Comparison of ENCODE assay signal across 23 cellular contexts in genomic region chr21:41897047-41897669, GRCh38. TPM values are rescaled to one million over a fixed set of nuclear protein-coding genes. Genes with fewer than 3 reads are reported as not detected.
DNase-seq lines count a peak whose midpoint lies in the region; ATAC-seq and TF ChIP-seq lines count a peak whose summit lies in the region.
"Had no signal": no experiment of that assay in that cellular context is flagged by ENCODE, and none has a peak within 500 bp of the region (broad histone marks: within the 10 kb centered on the region; RNA-seq: fewer than 3 reads in every experiment).

No MANE protein-coding gene starts in this region.

- no peaks in the 10 kb centered on the region for H3K9me3 ChIP-seq in BLaER1
- H3K9me3 ChIP-seq in WERI-Rb-1 (ENCODE audit: severe bottlenecking), result no peaks in the 10 kb centered on the region
- no peaks in the 10 kb centered on the region for H3K9me3 ChIP-seq in endodermal cell (ENCODE audit: control insufficient read depth, low read length)
- no peaks in the 10 kb centered on the region for H3K9me3 ChIP-seq in trophoblast cell (ENCODE audit: insufficient read depth, low read depth, low read length)
- no peaks in the 10 kb centered on the region for H3K9me3 ChIP-seq in PC-9 (ENCODE audit: insufficient read depth, low read depth)
- H3K9me3 ChIP-seq: BE2C, MG63, Peyer's patch, SK-N-SH had no signal

- ATAC-seq in GM19035 (IDR thresholded peaks at IDR 0.05; ENCODE audit: unreplicated experiment), result no peak
- ATAC-seq: CD8-positive, alpha-beta T cell; GM12878; Right ventricle myocardium inferior had no signal

- H4K20me1 ChIP-seq in BLaER1 (no peaks in the 10 kb centered on the region), PC-9 (ENCODE audit: insufficient read depth) (no peaks in the 10 kb centered on the region)

- no peaks in the 10 kb centered on the region for H3K9me3 Mint-ChIP-seq in endodermal cell
- H3K9me3 Mint-ChIP-seq: CD8-positive, alpha-beta T cell had no signal

- peaks cover 13% of the 10 kb centered on the region for H3K36me3 Mint-ChIP-seq in endodermal cell (ENCODE audit: low read depth)

- H3K14ac ChIP-seq in trophoblast cell (ENCODE audit: low read length), result no peak overlapping the region

- H3K79me1 ChIP-seq in trophoblast cell (ENCODE audit: low read length), result peaks cover 3% of the 10 kb centered on the region

- intact Hi-C loops in PC-9 (cut with micrococcal nuclease; ENCODE audit: unreplicated experiment), result no loop called here

- H3K4me3 ChIP-seq in BLaER1, result 0 out of 2 replicates have a peak overlapping the region, but pooled peaks have one; percentile 50
- no peak overlapping the region for H3K4me3 ChIP-seq in WERI-Rb-1 (ENCODE audit: low read depth, low read length)
- H3K4me3 ChIP-seq in endodermal cell (ENCODE audit: low read length), result no peak overlapping the region
- H3K4me3 ChIP-seq in trophoblast cell (ENCODE audit: low read depth, low read length), result no peak overlapping the region
- no peak overlapping the region for H3K4me3 ChIP-seq in PC-9
- H3K4me3 ChIP-seq: GM12878, MG63, Peyer's patch had no signal

- no peak overlapping the region for H2BK12ac ChIP-seq in trophoblast cell (ENCODE audit: low read length)

- H3K79me2 ChIP-seq in trophoblast cell (ENCODE audit: control insufficient read depth, insufficient read depth, low read length, poor library complexity) (no peaks in the 10 kb centered on the region), PC-9 (ENCODE audit: low read depth) (no peaks in the 10 kb centered on the region)

- H3K9ac ChIP-seq in BLaER1 (no peak overlapping the region; the same call in 1 of the 2 replicates), endodermal cell (ENCODE audit: extremely low read depth, low read length, poor library complexity, severe bottlenecking) (no peak overlapping the region), trophoblast cell (ENCODE audit: low read length) (peak overlapping the region; percentile 36)
- H3K9ac ChIP-seq: KMS-11, SK-N-SH had no signal

- no peak overlapping the region for H2AFZ ChIP-seq in trophoblast cell (ENCODE audit: insufficient read depth, low read length, poor library complexity)
- no peak overlapping the region for H2AFZ ChIP-seq in PC-9

- no peak overlapping the region for H2BK5ac ChIP-seq in trophoblast cell (ENCODE audit: low read depth, low read length, poor library complexity)

- no peak overlapping the region for H3K18ac ChIP-seq in trophoblast cell (ENCODE audit: low read length)

- DNase-seq in WERI-Rb-1, result no peak
- DNase-seq in endodermal cell, result no peak
- DNase-seq in trophoblast cell, result no peak
- DNase-seq in GM10248 (ENCODE audit: extremely low spot score), result no peak
- no peak for DNase-seq in SHP77 treated with DMSO at 0.1 percent for 48 hours (lab: John Stamatoyannopoulos, UW)
- no peak for DNase-seq in PC-9
- DNase-seq: 8988T; BE2C; CD8-positive, alpha-beta T cell; DMS79; MG63; NCI-H1092; NCI-H146; NCI-H2081 treated with DMSO at 0.1 percent for 48 hours; NCI-H510A treated with DMSO at 0.1 percent for 48 hours; NCI-H82; Peyer's patch; SK-N-SH had no signal

- H3K36me3 ChIP-seq in BLaER1 (peaks cover 6% of the 10 kb centered on the region), WERI-Rb-1 (peaks cover 62% of the 10 kb centered on the region), endodermal cell (ENCODE audit: control insufficient read depth, insufficient read depth, low read length) (peaks cover 7% of the 10 kb centered on the region), trophoblast cell (ENCODE audit: control insufficient read depth in 1 of 2, insufficient read depth in 2 of 2, low read length in 2 of 2) (no peaks in the 10 kb centered on the region), PC-9 (ENCODE audit: low read depth) (no peaks in the 10 kb centered on the region)
- H3K36me3 ChIP-seq: BE2C had no signal

- H3K27me3 ChIP-seq in BLaER1, result no peaks in the 10 kb centered on the region
- no peaks in the 10 kb centered on the region for H3K27me3 ChIP-seq in WERI-Rb-1 (ENCODE audit: insufficient read depth, low read depth, severe bottlenecking)
- no peaks in the 10 kb centered on the region for H3K27me3 ChIP-seq in endodermal cell (ENCODE audit: control insufficient read depth, insufficient read depth, low read length, poor library complexity, severe bottlenecking)
- H3K27me3 ChIP-seq in trophoblast cell (ENCODE audit: insufficient read depth, low read length), result no peaks in the 10 kb centered on the region
- H3K27me3 ChIP-seq in PC-9 (ENCODE audit: insufficient read depth, low read depth), result no peaks in the 10 kb centered on the region
- H3K27me3 ChIP-seq: BE2C, MG63, Peyer's patch had no signal

- H4K8ac ChIP-seq in trophoblast cell (ENCODE audit: low read depth, low read length), result no peak overlapping the region

- CTCF ChIA-PET in GM10248 (lab: Yijun Ruan, JAX) (no interaction called here), PC-9 (lab: Charles Lee) (interaction anchor here (0.6 kb wide), 1 partner anchor 13 kb away, joined by 5 read pairs; no protein-coding TSS in a partner anchor)

- H3F3A ChIP-seq in PC-9 (ENCODE audit: insufficient read depth, low read depth), result no peaks in the 10 kb centered on the region

- H3K4me1 ChIP-seq in BLaER1 (peaks cover 97% of the 10 kb centered on the region), endodermal cell (ENCODE audit: control insufficient read depth, insufficient read depth, low read length) (peaks cover 5% of the 10 kb centered on the region), trophoblast cell (ENCODE audit: control insufficient read depth in 1 of 2, insufficient read depth in 2 of 2, low read length in 2 of 2) (peaks cover 13 to 28% of the 10 kb centered on the region in 2 experiments), PC-9 (replicated peaks; ENCODE audit: insufficient read depth) (0 out of 2 replicates have a peak, but pooled peaks cover 2% of the 10 kb centered on the region)
- H3K4me1 ChIP-seq: BE2C, Peyer's patch had no signal

- peaks cover 12% of the 10 kb centered on the region for H3K4me1 Mint-ChIP-seq in endodermal cell

- no peaks in the 10 kb centered on the region for H3K27me3 Mint-ChIP-seq in endodermal cell (ENCODE audit: insufficient read depth)

- H3K23ac ChIP-seq in trophoblast cell (ENCODE audit: low read length), result no peak overlapping the region

- no peak overlapping the region for H2AK5ac ChIP-seq in trophoblast cell (ENCODE audit: low read length)

- no TSS peak for BruUV-seq in PC-9 (replicated peaks; lab: Mats Ljungman, UMichigan)

- H2BK120ac ChIP-seq in trophoblast cell (ENCODE audit: insufficient read depth, low read length, poor library complexity), result no peak overlapping the region

- peak overlapping the region; percentile 3 for H3K27ac Mint-ChIP-seq in endodermal cell
- H3K27ac Mint-ChIP-seq: CD8-positive, alpha-beta T cell had no signal

- H3K4ac ChIP-seq in trophoblast cell (ENCODE audit: low read depth, low read length), result no peak overlapping the region

- no peak overlapping the region for H4K91ac ChIP-seq in trophoblast cell (ENCODE audit: low read depth, low read length)

- H3K27ac ChIP-seq in BLaER1 (peak overlapping the region; percentile 84; the same call in 1 of the 2 replicates), WERI-Rb-1 (peak overlapping the region; percentile 45), endodermal cell (ENCODE audit: low read depth, low read length) (peak overlapping the region; percentile 32), trophoblast cell (ENCODE audit: low read depth, low read length) (no peak overlapping the region), PC-9 (no peak overlapping the region)
- H3K27ac ChIP-seq: KMS-11, Peyer's patch had no signal

- H3K4me3 Mint-ChIP-seq in endodermal cell, result no peak overlapping the region
- H3K4me3 Mint-ChIP-seq: CD8-positive, alpha-beta T cell had no signal

- TF ChIP-seq CTCF in WERI-Rb-1 (IDR thresholded peaks at IDR 0.05; ENCODE audit: low read depth, low read length) (no peak), endodermal cell (conservative IDR thresholded peaks at IDR 0.05) (no peak), GM10248 (IDR thresholded peaks at IDR 0.05; ENCODE audit: control extremely low read depth, extremely low read depth, low read depth, missing control alignments) (no peak), PC-9 (conservative IDR thresholded peaks at IDR 0.05) (no peak)

- POLR2A ChIA-PET in GM10248 (lab: Yijun Ruan, JAX) (no interaction called here), PC-9 (lab: Charles Lee; ENCODE audit: unreplicated experiment) (no interaction called here)

- WGBS in endodermal cell (ENCODE audit: insufficient coverage in 1 of 2, insufficient read length in 1 of 2), 2 experiments, result 86 to 88% methylated on average over 3 to 11 of the region's 11 CpGs
- WGBS in trophoblast cell (ENCODE audit: extremely low coverage, insufficient coverage, insufficient read length), result no CpG with 5 or more reads among the region's 11 CpGs

- H3K9me2 ChIP-seq in PC-9 (ENCODE audit: insufficient read depth), result no peaks in the 10 kb centered on the region
- H3K9me2 ChIP-seq: SK-N-SH had no signal

- H3K4me2 ChIP-seq in BLaER1 (peak overlapping the region; percentile 98), trophoblast cell (ENCODE audit: low read length) (no peak overlapping the region), PC-9 (no peak overlapping the region)
- H3K4me2 ChIP-seq: KMS-11, SK-N-SH had no signal

- no peak overlapping the region for H4K12ac ChIP-seq in trophoblast cell (ENCODE audit: low read depth, low read length)

RNA-seq across cellular contexts. Expression of gene PRDM15, which starts 18.0 kb away (rescaled TPM):
- total RNA-seq in endodermal cell (10 to 100 TPM in 1 of 2 donors, 1 to 10 TPM in 1; 8.8 to 10.1 TPM), PC-9 (2021) (8.8 and 8.9 TPM in 2 replicates)
- polyA plus RNA-seq in endodermal cell (2013, experiment 1 of 2), result 8.4 TPM
- polyA plus RNA-seq in endodermal cell (2013, experiment 2 of 2), result 10.4 TPM
- polyA plus RNA-seq in trophoblast cell (2013), result 3.3 and 3.6 TPM in 2 replicates

RNA-seq across cellular contexts. Expression of gene C2CD2, which starts 56.7 kb away (rescaled TPM):
- total RNA-seq in endodermal cell (10 to 100 TPM; 26.3 to 28.7 TPM), PC-9 (2021) (26.8 and 27.9 TPM in 2 replicates)
- 8.9 TPM for polyA plus RNA-seq in endodermal cell (2013, experiment 1 of 2)
- 7.2 TPM for polyA plus RNA-seq in endodermal cell (2013, experiment 2 of 2)
- polyA plus RNA-seq in trophoblast cell (2013), result 5.3 and 5.6 TPM in 2 replicates

Comparison
In these comparisons a context has a peak if more than half of its experiments do, and no peak if none do; other contexts are left out.
1. H3K27ac ChIP-seq: peak in BLaER1 (single experiment), WERI-Rb-1 (single experiment) and endodermal cell (single experiment); none in trophoblast cell (single experiment) and PC-9 (single experiment).